ENCODE assay signal across 1 cellular context in the genomic region with DNA sequence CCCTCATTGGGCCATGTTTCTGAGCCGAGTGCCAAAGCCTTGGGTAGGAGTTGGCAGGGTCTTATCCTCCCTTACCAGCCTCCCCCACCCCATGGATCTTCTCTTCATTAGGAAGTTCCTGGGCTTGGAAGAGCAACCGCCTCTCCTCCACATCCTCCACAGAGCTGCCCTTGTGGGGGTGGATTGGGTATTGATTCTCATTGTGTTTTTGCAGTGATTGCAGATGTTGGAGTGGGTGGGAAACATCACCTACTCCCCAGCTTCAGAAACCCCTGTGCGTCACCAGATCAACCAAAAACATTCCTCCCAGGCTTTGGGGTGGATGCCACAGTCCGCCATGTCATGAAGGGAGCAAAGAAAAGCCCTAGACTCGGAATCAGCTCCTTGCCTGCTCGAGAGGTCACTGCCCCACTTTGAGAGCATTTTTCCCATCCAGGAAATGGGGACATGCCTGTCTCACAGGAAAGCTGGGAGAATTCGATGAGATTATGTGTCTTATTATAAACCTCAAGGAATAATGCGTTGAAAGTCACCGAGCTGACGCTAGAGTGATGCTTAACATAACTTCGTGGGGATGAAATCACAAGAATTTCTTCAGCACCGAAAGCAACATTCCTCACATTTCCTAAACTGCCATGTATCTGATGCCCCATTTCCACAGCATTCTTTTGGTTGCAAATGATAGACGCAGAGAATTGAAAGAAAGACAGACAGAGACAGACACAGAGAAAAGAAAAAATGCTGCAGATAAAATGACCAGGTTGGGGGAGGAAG.
TF ChIP-seq lines count a peak whose summit lies in the region.

No MANE protein-coding gene starts in this region.

TF ChIP-seq in IMR-90, 13 proteins besides CTCF, POLR2A, EP300 and RAD21:
- TF ChIP-seq RFX5 (IDR thresholded peaks at IDR 0.05; ENCODE audit: low read depth, low read length), result no peak
- no peak for TF ChIP-seq RCOR1 (IDR thresholded peaks at IDR 0.05; ENCODE audit: insufficient replicate concordance, low read length)
- TF ChIP-seq, protein P1, sequence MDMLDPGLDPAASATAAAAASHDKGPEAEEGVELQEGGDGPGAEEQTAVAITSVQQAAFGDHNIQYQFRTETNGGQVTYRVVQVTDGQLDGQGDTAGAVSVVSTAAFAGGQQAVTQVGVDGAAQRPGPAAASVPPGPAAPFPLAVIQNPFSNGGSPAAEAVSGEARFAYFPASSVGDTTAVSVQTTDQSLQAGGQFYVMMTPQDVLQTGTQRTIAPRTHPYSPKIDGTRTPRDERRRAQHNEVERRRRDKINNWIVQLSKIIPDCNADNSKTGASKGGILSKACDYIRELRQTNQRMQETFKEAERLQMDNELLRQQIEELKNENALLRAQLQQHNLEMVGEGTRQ (IDR thresholded peaks at IDR 0.05; ENCODE audit: low read depth, low read length), result no peak
- no peak for TF ChIP-seq SMC3 (IDR thresholded peaks at IDR 0.05; ENCODE audit: low read depth, low read length)
- no peak for TF ChIP-seq CHD1 (IDR thresholded peaks at IDR 0.05; ENCODE audit: low read depth, low read length)
- TF ChIP-seq BHLHE40 (IDR thresholded peaks at IDR 0.05; ENCODE audit: low read depth, low read length), result no peak
- TF ChIP-seq MAZ (IDR thresholded peaks at IDR 0.05; ENCODE audit: borderline replicate concordance, low read depth, low read length), result no peak
- no peak for TF ChIP-seq CEBPB (IDR thresholded peaks at IDR 0.05; ENCODE audit: low read depth, low read length)
- no peak for TF ChIP-seq MXI1 (IDR thresholded peaks at IDR 0.05; ENCODE audit: borderline replicate concordance, low read depth, low read length)
- no peak for TF ChIP-seq NFE2L2 (IDR thresholded peaks at IDR 0.05; ENCODE audit: low read depth, low read length)
- TF ChIP-seq, protein P2, sequence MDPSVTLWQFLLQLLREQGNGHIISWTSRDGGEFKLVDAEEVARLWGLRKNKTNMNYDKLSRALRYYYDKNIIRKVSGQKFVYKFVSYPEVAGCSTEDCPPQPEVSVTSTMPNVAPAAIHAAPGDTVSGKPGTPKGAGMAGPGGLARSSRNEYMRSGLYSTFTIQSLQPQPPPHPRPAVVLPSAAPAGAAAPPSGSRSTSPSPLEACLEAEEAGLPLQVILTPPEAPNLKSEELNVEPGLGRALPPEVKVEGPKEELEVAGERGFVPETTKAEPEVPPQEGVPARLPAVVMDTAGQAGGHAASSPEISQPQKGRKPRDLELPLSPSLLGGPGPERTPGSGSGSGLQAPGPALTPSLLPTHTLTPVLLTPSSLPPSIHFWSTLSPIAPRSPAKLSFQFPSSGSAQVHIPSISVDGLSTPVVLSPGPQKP (IDR thresholded peaks at IDR 0.05; ENCODE audit: borderline replicate concordance, low read depth, low read length), result no peak
- TF ChIP-seq MAFK (IDR thresholded peaks at IDR 0.05; ENCODE audit: low read depth, low read length), result no peak
- no peak for TF ChIP-seq FOS (IDR thresholded peaks at IDR 0.05; ENCODE audit: low read depth, low read length)
TF ChIP-seq in IMR-90: peak in this region for 0.
